Comparison of ENCODE assay signal across 9 cellular contexts in the genomic region with DNA sequence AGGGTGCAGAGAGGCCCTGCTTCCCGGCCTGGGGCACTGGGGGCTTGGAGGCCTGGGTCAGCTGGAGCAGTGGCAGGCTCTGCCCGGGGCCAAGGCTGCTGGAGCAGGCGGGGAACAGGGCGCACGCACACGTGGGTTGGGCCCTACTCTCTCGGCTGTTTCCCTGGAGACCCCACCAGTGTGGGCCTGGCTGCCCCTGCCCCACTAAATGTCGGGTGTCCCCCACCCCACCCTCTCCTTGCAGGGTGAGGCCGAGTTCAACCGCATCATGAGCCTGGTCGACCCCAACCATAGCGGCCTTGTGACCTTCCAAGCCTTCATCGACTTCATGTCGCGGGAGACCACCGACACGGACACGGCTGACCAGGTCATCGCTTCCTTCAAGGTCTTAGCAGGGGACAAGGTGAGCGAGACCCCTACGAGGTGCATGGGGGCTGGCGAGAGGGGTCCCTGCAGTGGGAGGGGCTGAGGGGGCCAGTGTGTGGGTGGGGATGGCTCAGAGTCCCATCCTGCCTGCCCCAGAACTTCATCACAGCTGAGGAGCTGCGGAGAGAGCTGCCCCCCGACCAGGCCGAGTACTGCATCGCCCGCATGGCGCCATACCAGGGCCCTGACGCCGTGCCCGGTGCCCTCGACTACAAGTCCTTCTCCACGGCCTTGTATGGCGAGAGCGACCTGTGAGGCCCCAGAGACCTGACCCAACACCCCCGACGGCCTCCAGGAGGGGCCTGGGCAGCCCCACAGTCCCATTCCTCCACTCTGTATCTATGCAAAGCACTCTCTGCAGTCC. TPM values are rescaled to one million over a fixed set of nuclear protein-coding genes. Genes with fewer than 3 reads are reported as not detected.
A peak's percentile ranks its signal among the peaks of the same experiment; 100 is the strongest.
DNase-seq lines count a peak whose midpoint lies in the region; ATAC-seq and TF ChIP-seq lines count a peak whose summit lies in the region.
"Had no signal": no experiment of that assay in that cellular context is flagged by ENCODE, and none has a peak within 500 bp of the region (broad histone marks: within the 10 kb centered on the region; RNA-seq: fewer than 3 reads in every experiment).

No MANE protein-coding gene starts in this region.

- H4K20me1 ChIP-seq in HCT116 (ENCODE audit: insufficient read depth), result 0 out of 2 replicates have a peak, but pooled peaks cover 3% of the 10 kb centered on the region

- intact Hi-C loops in HCT116 (cut with micrococcal nuclease) (no loop called here), dorsolateral prefrontal cortex (cut with DNase I) (loop anchor here (5.0 to 10.0 kb wide), 3 partner anchors 108 to 206 kb away; a partner anchor contains a TSS), left lung (cut with DNase I) (loop anchor here (10.0 kb wide), 2 partner anchors 74 to 94 kb away; no protein-coding TSS in a partner anchor), sigmoid colon (cut with DNase I) (no loop called here)

- no peak for TF ChIP-seq RAD21 in HCT116 (IDR thresholded peaks at IDR 0.05; ENCODE audit: low read depth)

- H3K9me3 ChIP-seq in HCT116 (ENCODE audit: control insufficient read depth in 1 of 2, insufficient read depth in 1 of 2, low read depth in 1 of 2, low read length in 2 of 2) (no peaks in the 10 kb centered on the region), left lung (no peaks in the 10 kb centered on the region), sigmoid colon (no peaks in the 10 kb centered on the region)

- DNase-seq in HCT116 (ENCODE audit: low read depth, low spot score), result no peak
- DNase-seq in dorsolateral prefrontal cortex, result peak in 1 of 10 donors; percentile 42
- peak; percentile 31 to 81 for DNase-seq in left lung
- DNase-seq in sigmoid colon, result no peak
- no peak for DNase-seq in SHP77 treated with DMSO at 0.1 percent for 48 hours (lab: John Stamatoyannopoulos, UW)
- no peak for DNase-seq in hepatic stellate cell (ENCODE audit: low spot score)
- no peak for DNase-seq in NCI-H128 (lab: John Stamatoyannopoulos, UW; ENCODE audit: unreplicated experiment)

- no TSS peak for BruUV-seq in HCT116 (replicated peaks; lab: Mats Ljungman, UMichigan)

- TF ChIP-seq POLR2A in HCT116 (IDR thresholded peaks at IDR 0.05; ENCODE audit: borderline replicate concordance, extremely low read depth, insufficient read depth, insufficient read length) (no peak), sigmoid colon (IDR thresholded peaks at IDR 0.05) (no peak)

- peaks cover 9 to 32% of the 10 kb centered on the region in 2 experiments; a peak in 3 of 4 replicates for H3K4me1 ChIP-seq in HCT116 (ENCODE audit: control insufficient read depth in 1 of 2, insufficient read depth in 2 of 2, low read length in 2 of 2)
- peaks cover 0 to 36% of the 10 kb centered on the region in 2 donors for H3K4me1 ChIP-seq in left lung
- H3K4me1 ChIP-seq in sigmoid colon, result peaks cover 0 to 34% (median 17%) of the 10 kb centered on the region in 4 donors

- no peak overlapping the region for H2AFZ ChIP-seq in HCT116 (ENCODE audit: low read depth, low read length, poor library complexity, severe bottlenecking)

- POLR2A ChIA-PET in HCT116 (lab: Charles Lee), result interaction anchor here (0.6 kb wide), 1 partner anchor 326 kb away, joined by 3 read pairs; no protein-coding TSS in a partner anchor

- ATAC-seq in HCT116 (0 out of 2 replicates have a peak, but pooled peaks have one; percentile 1), left lung (no peak), HG03108 (IDR thresholded peaks at IDR 0.05; ENCODE audit: unreplicated experiment) (no peak)

- no peaks in the 10 kb centered on the region for H3K9me2 ChIP-seq in HCT116 (ENCODE audit: insufficient read depth)

- H3K4me3 ChIP-seq in HCT116 (replicated peaks in 1 of 2; ENCODE audit: low read depth in 1 of 2, low read length in 2 of 2), result no peak overlapping the region
- no peak overlapping the region for H3K4me3 ChIP-seq in dorsolateral prefrontal cortex
- H3K4me3 ChIP-seq in left lung, result no peak overlapping the region
- H3K4me3 ChIP-seq in sigmoid colon, result no peak overlapping the region

- no peak overlapping the region for H3K27ac ChIP-seq in HCT116 (ENCODE audit: low read depth, low read length)
- peak overlapping the region in 53 of 59 donors; percentile 10 to 79 (median 59) for H3K27ac ChIP-seq in dorsolateral prefrontal cortex
- H3K27ac ChIP-seq in left lung, result peak overlapping the region in 1 of 2 donors; percentile 23
- H3K27ac ChIP-seq in sigmoid colon, result peak overlapping the region; percentile 49 to 80 (median 60)

- H3K36me3 ChIP-seq in HCT116 (ENCODE audit: control insufficient read depth in 1 of 2, insufficient read depth in 2 of 2, low read length in 2 of 2), result peaks cover 15 to 58% of the 10 kb centered on the region in 2 experiments; a peak in 3 of 4 replicates
- H3K36me3 ChIP-seq in left lung, result peaks cover 0 to 82% of the 10 kb centered on the region in 2 donors
- H3K36me3 ChIP-seq in sigmoid colon, result peaks cover 15 to 70% (median 57%) of the 10 kb centered on the region in 4 donors

- H3K4me2 ChIP-seq in HCT116 (ENCODE audit: low read length), result no peak overlapping the region

- H3K9ac ChIP-seq in HCT116 (ENCODE audit: low read length), result no peak overlapping the region

- 81 to 89% methylated on average over 37 of the region's 37 CpGs for WGBS in sigmoid colon, 2 donors

- no peaks in the 10 kb centered on the region for H3K27me3 ChIP-seq in HCT116 (ENCODE audit: insufficient read depth, low read length)
- H3K27me3 ChIP-seq in dorsolateral prefrontal cortex, result no peaks in the 10 kb centered on the region
- no peaks in the 10 kb centered on the region for H3K27me3 ChIP-seq in left lung
- H3K27me3 ChIP-seq in sigmoid colon, result no peaks in the 10 kb centered on the region

- no peak for TF ChIP-seq EP300 in sigmoid colon (IDR thresholded peaks at IDR 0.05)

- RAD21 ChIA-PET in HCT116 (lab: Charles Lee; ENCODE audit: low non-redundant PET in 1 of 2, low total read pairs in 2 of 2, uncharacterized antibody in 2 of 2, unreplicated experiment in 2 of 2), result no interaction called here

- TF ChIP-seq CTCF in HCT116 (IDR thresholded peaks at IDR 0.05 in 2 of 3, conservative IDR thresholded peaks at IDR 0.05 in 1 of 3; ENCODE audit: borderline replicate concordance in 1 of 3, insufficient read depth in 1 of 3, low read depth in 2 of 3, low read length in 2 of 3) (no peak), dorsolateral prefrontal cortex (IDR thresholded peaks at IDR 0.05 in 54 of 56, conservative IDR thresholded peaks at IDR 0.05 in 2 of 56; ENCODE audit: low read depth in 1 of 56, partially characterized antibody in 56 of 56) (no peak), left lung (IDR thresholded peaks at IDR 0.05) (no peak), sigmoid colon (IDR thresholded peaks at IDR 0.05) (no peak)

- CTCF ChIA-PET in HCT116 (lab: Charles Lee), result interaction anchor here (1.1 kb wide), 1 partner anchor 202 kb away, joined by 4 read pairs; a partner anchor contains a TSS

- no peaks in the 10 kb centered on the region; the same call in 1 of the 2 replicates for H3K79me2 ChIP-seq in HCT116 (ENCODE audit: insufficient read depth, low read length)

TF ChIP-seq in HCT116, 20 proteins besides CTCF, POLR2A, EP300 and RAD21:
- TF ChIP-seq ZFX (IDR thresholded peaks at IDR 0.05) (no peak), CBX3 (IDR thresholded peaks at IDR 0.05; ENCODE audit: low read depth) (no peak), YY1 (IDR thresholded peaks at IDR 0.05; ENCODE audit: extremely low read depth, insufficient replicate concordance, low read depth, low read length) (no peak), TCF7L2 (IDR thresholded peaks at IDR 0.05; ENCODE audit: borderline replicate concordance, extremely low read depth, insufficient read depth, insufficient read length) (no peak), POLR2AphosphoS5 (IDR thresholded peaks at IDR 0.05; ENCODE audit: low read depth, low read length) (no peak), SP1 (IDR thresholded peaks at IDR 0.05; ENCODE audit: low read depth) (no peak), JUND (IDR thresholded peaks at IDR 0.05) (no peak)
TF ChIP-seq in HCT116: peak in this region for 0.

RNA-seq across cellular contexts. Expression of a gene that starts 15.3 kb away (rescaled TPM):
- 8.8 TPM for total RNA-seq in HCT116 (2021; ENCODE audit: unreplicated experiment)
- 8.6 and 10.4 TPM in 2 replicates for polyA plus RNA-seq in HCT116 (2012)
- 1 to 10 TPM in 55 of 120 experiments, under 1 TPM in 32, not detected in 33; 0.19 to 3.0 (median 1.2) TPM for total RNA-seq in dorsolateral prefrontal cortex
- total RNA-seq in left lung, result 1 to 10 TPM; 1.7 to 4.5 TPM
- total RNA-seq in sigmoid colon, result 1 to 10 TPM in 1 of 4 donors, under 1 TPM in 2, not detected in 1; 0.33 to 3.0 (median 0.54) TPM
- polyA plus RNA-seq in sigmoid colon, result 10 to 100 TPM in 1 of 3 donors, 1 to 10 TPM in 2; 5.3 to 14.3 (median 6.0) TPM

RNA-seq across cellular contexts. Expression of a gene that starts 44.4 kb away (rescaled TPM):
- total RNA-seq in HCT116 (2021; ENCODE audit: unreplicated experiment) (not detected), dorsolateral prefrontal cortex (1 to 10 TPM in 3 of 120 experiments, not detected in 117; 1.1 to 1.2 (median 1.2) TPM), left lung (1 to 10 TPM in 1 of 2 donors, not detected in 1; 1.4 TPM), sigmoid colon (not detected)
- not detected in 2 replicates for polyA plus RNA-seq in HCT116 (2012)
- not detected for polyA plus RNA-seq in sigmoid colon
- total RNA-seq: renal cortical epithelial cell had no signal

Comparison
In these comparisons a context has a peak if more than half of its experiments do, and no peak if none do; other contexts are left out.
1. DNase-seq: peak in left lung (2 of 2); none in HCT116 (single experiment), sigmoid colon (single experiment), SHP77 treated with DMSO at 0.1 percent for 48 hours (single experiment), hepatic stellate cell (single experiment) and NCI-H128 (single experiment).
2. intact Hi-C loops: an anchor here in dorsolateral prefrontal cortex (5.0 to 10.0 kb wide) and left lung (10.0 kb wide); none called in HCT116 and sigmoid colon.